In the genomic region with DNA sequence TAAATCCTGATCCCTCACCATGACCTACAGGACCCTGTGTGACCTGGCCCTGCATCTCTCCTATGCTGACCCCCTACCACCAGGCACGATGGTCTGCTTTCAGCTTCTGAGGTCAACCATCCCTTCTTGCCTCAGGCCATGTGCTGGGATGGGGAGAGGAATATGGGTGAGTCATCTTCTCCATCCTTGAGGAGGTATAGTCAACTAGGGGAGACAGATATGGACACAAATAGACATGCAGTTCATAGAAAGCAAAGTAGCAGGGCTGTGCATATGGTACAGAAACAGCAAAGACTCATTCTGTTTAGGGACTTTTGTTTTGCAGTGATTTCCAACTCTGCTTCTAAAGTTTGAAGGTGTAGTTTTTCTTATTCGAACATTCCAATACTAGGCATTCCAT, we compare ENCODE assay signal across 14 cellular contexts.
A peak's percentile ranks its signal among the peaks of the same experiment; 100 is the strongest.
DNase-seq lines count a peak whose midpoint lies in the region; ATAC-seq and TF ChIP-seq lines count a peak whose summit lies in the region.
"Had no signal": no experiment of that assay in that cellular context is flagged by ENCODE, and none has a peak within 500 bp of the region (broad histone marks: within the 10 kb centered on the region; RNA-seq: fewer than 3 reads in every experiment).

No MANE protein-coding gene starts in this region.

- CTCF ChIA-PET in PC-3 (lab: Charles Lee): no interaction called here

- H3K79me2 ChIP-seq in PC-3 (ENCODE audit: low read length): no peaks in the 10 kb centered on the region

- TF ChIP-seq CTCF in PC-3 (conservative IDR thresholded peaks at IDR 0.05; ENCODE audit: low read depth, low read length): no peak
- TF ChIP-seq CTCF in WERI-Rb-1 (IDR thresholded peaks at IDR 0.05; ENCODE audit: low read depth, low read length): no peak
- TF ChIP-seq CTCF in prostate gland (IDR thresholded peaks at IDR 0.05): no peak
- no peak for TF ChIP-seq CTCF in heart left ventricle (IDR thresholded peaks at IDR 0.05)
- no peak for TF ChIP-seq CTCF in colonic mucosa (IDR thresholded peaks at IDR 0.05)

- no peaks in the 10 kb centered on the region for H3K9me3 Mint-ChIP-seq in immature natural killer cell

- no peak overlapping the region for H3K9ac ChIP-seq in PC-3 (ENCODE audit: low read length)
- H3K9ac ChIP-seq in colonic mucosa (ENCODE audit: low read depth in 2 of 2, low read length in 2 of 2): no peak overlapping the region

- POLR2A ChIA-PET in PC-3 (lab: Charles Lee; ENCODE audit: unreplicated experiment): no interaction called here

- no peaks in the 10 kb centered on the region for H3K36me3 ChIP-seq in PC-3 (ENCODE audit: low read depth, low read length)
- no peaks in the 10 kb centered on the region for H3K36me3 ChIP-seq in WERI-Rb-1
- H3K36me3 ChIP-seq in prostate gland: no peaks in the 10 kb centered on the region
- no peaks in the 10 kb centered on the region for H3K36me3 ChIP-seq in heart left ventricle
- no peaks in the 10 kb centered on the region for H3K36me3 ChIP-seq in colonic mucosa
- H3K36me3 ChIP-seq: cardiac muscle cell, left lung had no signal

- peaks cover 0 to 5% (median 3%) of the 10 kb centered on the region in 3 donors for H3K36me3 Mint-ChIP-seq in immature natural killer cell

- H3K27ac ChIP-seq in PC-3 (ENCODE audit: low read length) (no peak overlapping the region), WERI-Rb-1 (no peak overlapping the region), prostate gland (no peak overlapping the region), heart left ventricle (no peak overlapping the region), colonic mucosa (no peak overlapping the region)
- H3K27ac ChIP-seq: cardiac muscle cell, psoas muscle had no signal

- TF ChIP-seq POLR2A in prostate gland (IDR thresholded peaks at IDR 0.05): no peak
- no peak for TF ChIP-seq POLR2A in heart left ventricle (IDR thresholded peaks at IDR 0.05)

- H3K4me1 Mint-ChIP-seq in immature natural killer cell: peaks cover 49 to 58% of the 10 kb centered on the region in 2 donors

- H3K27ac Mint-ChIP-seq in immature natural killer cell: peak overlapping the region; percentile 63 to 91 (median 86)

- ATAC-seq in GM18498 (IDR thresholded peaks at IDR 0.05; ENCODE audit: unreplicated experiment): peak; percentile 11
- no peak for ATAC-seq in PC-3
- ATAC-seq in heart left ventricle: no peak
- ATAC-seq: psoas muscle had no signal

- no peaks in the 10 kb centered on the region for H3K27me3 ChIP-seq in PC-3 (ENCODE audit: low read length)
- H3K27me3 ChIP-seq in WERI-Rb-1 (ENCODE audit: insufficient read depth, low read depth, severe bottlenecking): no peaks in the 10 kb centered on the region
- no peaks in the 10 kb centered on the region for H3K27me3 ChIP-seq in prostate gland (replicated peaks; ENCODE audit: insufficient read depth)
- no peaks in the 10 kb centered on the region for H3K27me3 ChIP-seq in heart left ventricle
- no peaks in the 10 kb centered on the region for H3K27me3 ChIP-seq in colonic mucosa
- H3K27me3 ChIP-seq: cardiac muscle cell, left lung had no signal

- H2AFZ ChIP-seq in PC-3 (ENCODE audit: low read length): no peak overlapping the region

- no peaks in the 10 kb centered on the region for H3K9me2 ChIP-seq in PC-3 (replicated peaks; ENCODE audit: low read length)

- intact Hi-C loops in PC-3 (cut with micrococcal nuclease) (no loop called here), prostate gland (cut with DNase I) (no loop called here), heart left ventricle (cut with DNase I) (loop anchor here in 1 of 10 donors (10.0 kb wide), 1 partner anchor 261 kb away; a partner anchor contains a TSS), colonic mucosa (cut with DNase I) (no loop called here)

- H3K4me3 Mint-ChIP-seq in immature natural killer cell: peak overlapping the region; percentile 68 to 79 (median 70)

- H3F3A ChIP-seq in PC-3 (ENCODE audit: low read length, unreplicated experiment): no peaks in the 10 kb centered on the region

- peak; percentile 27 for DNase-seq in HCEC 1CT
- DNase-seq in PC-3: peak; percentile 44
- no peak for DNase-seq in immature natural killer cell
- DNase-seq in WERI-Rb-1: no peak
- no peak for DNase-seq in prostate gland (ENCODE audit: low spot score)
- DNase-seq in heart left ventricle: no peak
- no peak for DNase-seq in colonic mucosa
- DNase-seq: KG1, left lung, NCI-H2227 treated with DMSO at 0.1 percent for 48 hours, psoas muscle, SIG-M5 had no signal

- H3K27me3 Mint-ChIP-seq in immature natural killer cell (ENCODE audit: low read depth in 3 of 3): peaks cover 0 to 2% (median 0%) of the 10 kb centered on the region in 3 donors

- 83% methylated on average over 2 of the region's 2 CpGs for WGBS in prostate gland
- 88 to 100% (median 95%) methylated on average over 2 of the region's 2 CpGs for WGBS in heart left ventricle, 4 donors

- H3K4me2 ChIP-seq in PC-3 (ENCODE audit: low read length): no peak overlapping the region

- H3K4me3 ChIP-seq in PC-3 (ENCODE audit: low read length) (no peak overlapping the region), WERI-Rb-1 (ENCODE audit: low read depth, low read length) (no peak overlapping the region), prostate gland (no peak overlapping the region), heart left ventricle (no peak overlapping the region), colonic mucosa (no peak overlapping the region)
- H3K4me3 ChIP-seq: cardiac muscle cell, left lung, psoas muscle had no signal

- no TSS peak for BruUV-seq in PC-3 (replicated peaks; lab: Mats Ljungman, UMichigan)

- H4K20me1 ChIP-seq in PC-3 (ENCODE audit: low read length): no peaks in the 10 kb centered on the region

- H3K9me3 ChIP-seq in PC-3 (ENCODE audit: low read length) (no peaks in the 10 kb centered on the region), WERI-Rb-1 (ENCODE audit: severe bottlenecking) (no peaks in the 10 kb centered on the region), prostate gland (no peaks in the 10 kb centered on the region), heart left ventricle (no peaks in the 10 kb centered on the region), colonic mucosa (no peaks in the 10 kb centered on the region)
- H3K9me3 ChIP-seq: left lung, psoas muscle had no signal

- H3K4me1 ChIP-seq in PC-3 (ENCODE audit: insufficient read depth, low read length): peaks cover 17% of the 10 kb centered on the region
- no peaks in the 10 kb centered on the region for H3K4me1 ChIP-seq in prostate gland (replicated peaks)
- H3K4me1 ChIP-seq in heart left ventricle: peaks cover 0 to 53% (median 16%) of the 10 kb centered on the region in 12 donors
- H3K4me1 ChIP-seq in colonic mucosa: no peaks in the 10 kb centered on the region

Comparison
In these comparisons a context has a peak if more than half of its experiments do, and no peak if none do; other contexts are left out.
1. DNase-seq: peak in HCEC 1CT (single experiment) and PC-3 (single experiment); none in immature natural killer cell (0 of 3), WERI-Rb-1 (single experiment), prostate gland (single experiment), heart left ventricle (0 of 5) and colonic mucosa (single experiment).